In the genomic region with DNA sequence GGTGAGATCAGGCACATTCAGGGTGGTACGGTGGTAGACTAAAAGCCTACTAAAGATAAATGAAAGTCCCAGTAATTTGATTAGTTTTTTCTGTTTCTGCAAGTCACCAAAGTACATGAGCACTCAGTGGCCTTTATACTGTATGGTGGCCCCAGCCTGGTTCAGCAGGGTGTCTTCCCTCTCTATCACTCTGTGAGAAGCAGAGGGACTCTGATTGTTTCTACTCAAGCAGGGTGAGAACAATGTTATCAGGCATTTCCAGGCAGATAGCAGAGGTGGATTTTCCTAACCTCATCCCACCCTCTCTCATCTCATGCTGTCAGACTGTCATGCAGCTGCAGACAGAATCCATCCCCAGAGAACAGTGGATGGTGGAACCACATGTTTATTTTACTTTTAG, we compare ENCODE assay signal across 19 cellular contexts.
"Had no signal": no experiment of that assay in that cellular context is flagged by ENCODE, and none has a peak within 500 bp of the region (broad histone marks: within the 10 kb centered on the region; RNA-seq: fewer than 3 reads in every experiment).

No MANE protein-coding gene starts in this region.

- H3K4me1 ChIP-seq: colonic mucosa, heart left ventricle, left ventricle myocardium inferior, parathyroid adenoma, prostate gland, spleen, testis, tibial nerve had no signal

- H2AFZ ChIP-seq: parathyroid adenoma had no signal

- H3K9me3 ChIP-seq: colonic mucosa, lower lobe of right lung, prostate gland, testis had no signal

- H3K36me3 ChIP-seq: colonic mucosa, heart left ventricle, left ventricle myocardium inferior, lower lobe of right lung, prostate gland, spleen, tibial nerve had no signal

- H3K9ac ChIP-seq: parathyroid adenoma had no signal

- ATAC-seq: heart left ventricle; lower lobe of right lung; sciatic nerve; stimulated activated memory B cell treated with anti-CD40 and anti-IgM and Interleukin-4, amounts not matched to agents 10 μg/mL and 1 μg/mL and 100 μg/mL, for 72 hours had no signal

- H3K27me3 ChIP-seq: colonic mucosa, heart left ventricle, spleen, testis, tibial nerve had no signal

- H3K79me2 ChIP-seq: parathyroid adenoma had no signal

- H3K27ac ChIP-seq: colonic mucosa, heart left ventricle, left ventricle myocardium inferior, lower lobe of right lung, parathyroid adenoma, prostate gland, spleen, testis, tibial nerve had no signal

- DNase-seq: colonic mucosa; dermis blood vessel endothelial cell; foreskin melanocyte; heart left ventricle; hypothalamus; islet precursor cell; left ventricle myocardium inferior; lower lobe of right lung; midbrain; spleen; stimulated activated CD4-positive, alpha-beta T cell treated with anti-CD3 and anti-CD28 coated beads, Interleukin-15, amount 100 ng/mL, for 24 hours; stimulated activated CD4-positive, alpha-beta T cell treated with anti-CD3 and anti-CD28 coated beads, Interleukin-1b, Interleukin-23, amount 100 ng/mL, for 48 hours; stimulated activated CD4-positive, alpha-beta T cell treated with anti-CD3 and anti-CD28 coated beads, Interleukin-4, amount 100 ng/mL, for 24 hours; testis had no signal

- H3K4me3 ChIP-seq: colonic mucosa, heart left ventricle, left ventricle myocardium inferior, lower lobe of right lung, prostate gland, spleen, testis, tibial nerve had no signal
